ENCODE assay signal across 1 cellular context in the genomic region with DNA sequence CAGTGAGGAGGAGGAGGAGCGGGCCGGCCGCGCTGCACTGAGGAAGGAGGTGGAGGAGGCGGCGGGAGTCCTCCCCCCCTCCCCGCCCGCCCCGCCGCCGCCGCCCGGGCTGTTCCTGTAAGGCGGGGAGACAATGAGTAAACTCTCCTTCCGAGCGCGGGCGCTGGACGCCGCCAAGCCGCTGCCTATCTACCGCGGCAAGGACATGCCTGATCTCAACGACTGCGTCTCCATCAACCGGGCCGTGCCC.
TF ChIP-seq lines count a peak whose summit lies in the region.

No MANE protein-coding gene starts in this region.

TF ChIP-seq in K562, 482 proteins besides CTCF, POLR2A, EP300 and RAD21 (continued from another document and continues in another):
- TF ChIP-seq, protein P1, sequence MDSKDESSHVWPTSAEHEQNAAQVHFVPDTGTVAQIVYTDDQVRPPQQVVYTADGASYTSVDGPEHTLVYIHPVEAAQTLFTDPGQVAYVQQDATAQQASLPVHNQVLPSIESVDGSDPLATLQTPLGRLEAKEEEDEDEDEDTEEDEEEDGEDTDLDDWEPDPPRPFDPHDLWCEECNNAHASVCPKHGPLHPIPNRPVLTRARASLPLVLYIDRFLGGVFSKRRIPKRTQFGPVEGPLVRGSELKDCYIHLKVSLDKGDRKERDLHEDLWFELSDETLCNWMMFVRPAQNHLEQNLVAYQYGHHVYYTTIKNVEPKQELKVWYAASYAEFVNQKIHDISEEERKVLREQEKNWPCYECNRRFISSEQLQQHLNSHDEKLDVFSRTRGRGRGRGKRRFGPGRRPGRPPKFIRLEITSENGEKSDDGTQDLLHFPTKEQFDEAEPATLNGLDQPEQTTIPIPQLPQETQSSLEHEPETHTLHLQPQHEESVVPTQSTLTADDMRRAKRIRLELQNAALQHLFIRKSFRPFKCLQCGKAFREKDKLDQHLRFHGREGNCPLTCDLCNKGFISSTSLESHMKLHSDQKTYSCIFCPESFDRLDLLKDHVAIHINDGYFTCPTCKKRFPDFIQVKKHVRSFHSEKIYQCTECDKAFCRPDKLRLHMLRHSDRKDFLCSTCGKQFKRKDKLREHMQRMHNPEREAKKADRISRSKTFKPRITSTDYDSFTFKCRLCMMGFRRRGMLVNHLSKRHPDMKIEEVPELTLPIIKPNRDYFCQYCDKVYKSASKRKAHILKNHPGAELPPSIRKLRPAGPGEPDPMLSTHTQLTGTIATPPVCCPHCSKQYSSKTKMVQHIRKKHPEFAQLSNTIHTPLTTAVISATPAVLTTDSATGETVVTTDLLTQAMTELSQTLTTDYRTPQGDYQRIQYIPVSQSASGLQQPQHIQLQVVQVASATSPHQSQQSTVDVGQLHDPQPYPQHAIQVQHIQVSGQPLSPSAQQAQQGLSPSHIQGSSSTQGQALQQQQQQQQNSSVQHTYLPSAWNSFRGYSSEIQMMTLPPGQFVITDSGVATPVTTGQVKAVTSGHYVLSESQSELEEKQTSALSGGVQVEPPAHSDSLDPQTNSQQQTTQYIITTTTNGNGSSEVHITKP (IDR thresholded peaks at IDR 0.05; ENCODE audit: partially characterized antibody): no peak
- no peak for TF ChIP-seq HINFP (tag; conservative IDR thresholded peaks at IDR 0.05; ENCODE audit: low read depth)
- TF ChIP-seq, protein P2, sequence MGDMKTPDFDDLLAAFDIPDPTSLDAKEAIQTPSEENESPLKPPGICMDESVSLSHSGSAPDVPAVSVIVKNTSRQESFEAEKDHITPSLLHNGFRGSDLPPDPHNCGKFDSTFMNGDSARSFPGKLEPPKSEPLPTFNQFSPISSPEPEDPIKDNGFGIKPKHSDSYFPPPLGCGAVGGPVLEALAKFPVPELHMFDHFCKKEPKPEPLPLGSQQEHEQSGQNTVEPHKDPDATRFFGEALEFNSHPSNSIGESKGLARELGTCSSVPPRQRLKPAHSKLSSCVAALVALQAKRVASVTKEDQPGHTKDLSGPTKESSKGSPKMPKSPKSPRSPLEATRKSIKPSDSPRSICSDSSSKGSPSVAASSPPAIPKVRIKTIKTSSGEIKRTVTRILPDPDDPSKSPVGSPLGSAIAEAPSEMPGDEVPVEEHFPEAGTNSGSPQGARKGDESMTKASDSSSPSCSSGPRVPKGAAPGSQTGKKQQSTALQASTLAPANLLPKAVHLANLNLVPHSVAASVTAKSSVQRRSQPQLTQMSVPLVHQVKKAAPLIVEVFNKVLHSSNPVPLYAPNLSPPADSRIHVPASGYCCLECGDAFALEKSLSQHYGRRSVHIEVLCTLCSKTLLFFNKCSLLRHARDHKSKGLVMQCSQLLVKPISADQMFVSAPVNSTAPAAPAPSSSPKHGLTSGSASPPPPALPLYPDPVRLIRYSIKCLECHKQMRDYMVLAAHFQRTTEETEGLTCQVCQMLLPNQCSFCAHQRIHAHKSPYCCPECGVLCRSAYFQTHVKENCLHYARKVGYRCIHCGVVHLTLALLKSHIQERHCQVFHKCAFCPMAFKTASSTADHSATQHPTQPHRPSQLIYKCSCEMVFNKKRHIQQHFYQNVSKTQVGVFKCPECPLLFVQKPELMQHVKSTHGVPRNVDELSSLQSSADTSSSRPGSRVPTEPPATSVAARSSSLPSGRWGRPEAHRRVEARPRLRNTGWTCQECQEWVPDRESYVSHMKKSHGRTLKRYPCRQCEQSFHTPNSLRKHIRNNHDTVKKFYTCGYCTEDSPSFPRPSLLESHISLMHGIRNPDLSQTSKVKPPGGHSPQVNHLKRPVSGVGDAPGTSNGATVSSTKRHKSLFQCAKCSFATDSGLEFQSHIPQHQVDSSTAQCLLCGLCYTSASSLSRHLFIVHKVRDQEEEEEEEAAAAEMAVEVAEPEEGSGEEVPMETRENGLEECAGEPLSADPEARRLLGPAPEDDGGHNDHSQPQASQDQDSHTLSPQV (IDR thresholded peaks at IDR 0.05): no peak
- no peak for TF ChIP-seq SMARCA4 (IDR thresholded peaks at IDR 0.05)
- no peak for TF ChIP-seq ETV6 (IDR thresholded peaks at IDR 0.05; ENCODE audit: borderline replicate concordance in 1 of 2, low read depth in 2 of 2, low read length in 1 of 2)
- no peak for TF ChIP-seq ETV6 (CRISPR knock-in tag; IDR thresholded peaks at IDR 0.05; ENCODE audit: borderline replicate concordance)
- TF ChIP-seq ZNF445 (CRISPR knock-in tag; IDR thresholded peaks at IDR 0.05; ENCODE audit: low read depth): no peak
- no peak for TF ChIP-seq FOXO4 (CRISPR knock-in tag; IDR thresholded peaks at IDR 0.05)
- TF ChIP-seq NR4A1 (CRISPR knock-in tag; IDR thresholded peaks at IDR 0.05): 0 out of 2 replicates have a peak, but pooled peaks have one; percentile 60
- no peak for TF ChIP-seq NR4A1 (tag; IDR thresholded peaks at IDR 0.05)
- TF ChIP-seq CREB3L1 (IDR thresholded peaks at IDR 0.05; ENCODE audit: borderline replicate concordance, low read depth): no peak
- TF ChIP-seq KAT2B (IDR thresholded peaks at IDR 0.05; ENCODE audit: low read depth, low read length): no peak
- TF ChIP-seq SMARCE1 (IDR thresholded peaks at IDR 0.05): no peak
- no peak for TF ChIP-seq BMI1 (IDR thresholded peaks at IDR 0.05; ENCODE audit: low read length)
- no peak for TF ChIP-seq PHF21A (IDR thresholded peaks at IDR 0.05; ENCODE audit: borderline replicate concordance, low read depth)
- no peak for TF ChIP-seq PHF20 (IDR thresholded peaks at IDR 0.05; ENCODE audit: partially characterized antibody)
- TF ChIP-seq RUNX1 (IDR thresholded peaks at IDR 0.05; ENCODE audit: low read depth): 0 out of 2 replicates have a peak, but pooled peaks have one; percentile 61
- TF ChIP-seq PHF8 (IDR thresholded peaks at IDR 0.05; ENCODE audit: borderline replicate concordance, low read length): peak; percentile 69
- no peak for TF ChIP-seq ELF1 (tag; IDR thresholded peaks at IDR 0.05)
- TF ChIP-seq ZNF780A (CRISPR knock-in tag; IDR thresholded peaks at IDR 0.05): no peak
- no peak for TF ChIP-seq CTCFL (IDR thresholded peaks at IDR 0.05; ENCODE audit: borderline replicate concordance, insufficient read depth, low read depth, low read length, poor library complexity, severe bottlenecking)
- TF ChIP-seq PCBP1 (IDR thresholded peaks at IDR 0.05; ENCODE audit: low read depth, low read length, poor library complexity, severe bottlenecking): peak; percentile 76
- TF ChIP-seq, protein P3, sequence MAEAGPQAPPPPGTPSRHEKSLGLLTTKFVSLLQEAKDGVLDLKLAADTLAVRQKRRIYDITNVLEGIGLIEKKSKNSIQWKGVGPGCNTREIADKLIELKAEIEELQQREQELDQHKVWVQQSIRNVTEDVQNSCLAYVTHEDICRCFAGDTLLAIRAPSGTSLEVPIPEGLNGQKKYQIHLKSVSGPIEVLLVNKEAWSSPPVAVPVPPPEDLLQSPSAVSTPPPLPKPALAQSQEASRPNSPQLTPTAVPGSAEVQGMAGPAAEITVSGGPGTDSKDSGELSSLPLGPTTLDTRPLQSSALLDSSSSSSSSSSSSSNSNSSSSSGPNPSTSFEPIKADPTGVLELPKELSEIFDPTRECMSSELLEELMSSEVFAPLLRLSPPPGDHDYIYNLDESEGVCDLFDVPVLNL (CRISPR knock-in tag; IDR thresholded peaks at IDR 0.05; ENCODE audit: low read depth): no peak
- TF ChIP-seq SIX5 (IDR thresholded peaks at IDR 0.05; ENCODE audit: borderline replicate concordance in 1 of 2, insufficient read depth in 1 of 2, low read depth in 1 of 2, low read length in 2 of 2): no peak
- no peak for TF ChIP-seq SRF (CRISPR knock-in tag; IDR thresholded peaks at IDR 0.05)
- no peak for TF ChIP-seq FOXJ2 (tag; IDR thresholded peaks at IDR 0.05)
- TF ChIP-seq, protein P4, sequence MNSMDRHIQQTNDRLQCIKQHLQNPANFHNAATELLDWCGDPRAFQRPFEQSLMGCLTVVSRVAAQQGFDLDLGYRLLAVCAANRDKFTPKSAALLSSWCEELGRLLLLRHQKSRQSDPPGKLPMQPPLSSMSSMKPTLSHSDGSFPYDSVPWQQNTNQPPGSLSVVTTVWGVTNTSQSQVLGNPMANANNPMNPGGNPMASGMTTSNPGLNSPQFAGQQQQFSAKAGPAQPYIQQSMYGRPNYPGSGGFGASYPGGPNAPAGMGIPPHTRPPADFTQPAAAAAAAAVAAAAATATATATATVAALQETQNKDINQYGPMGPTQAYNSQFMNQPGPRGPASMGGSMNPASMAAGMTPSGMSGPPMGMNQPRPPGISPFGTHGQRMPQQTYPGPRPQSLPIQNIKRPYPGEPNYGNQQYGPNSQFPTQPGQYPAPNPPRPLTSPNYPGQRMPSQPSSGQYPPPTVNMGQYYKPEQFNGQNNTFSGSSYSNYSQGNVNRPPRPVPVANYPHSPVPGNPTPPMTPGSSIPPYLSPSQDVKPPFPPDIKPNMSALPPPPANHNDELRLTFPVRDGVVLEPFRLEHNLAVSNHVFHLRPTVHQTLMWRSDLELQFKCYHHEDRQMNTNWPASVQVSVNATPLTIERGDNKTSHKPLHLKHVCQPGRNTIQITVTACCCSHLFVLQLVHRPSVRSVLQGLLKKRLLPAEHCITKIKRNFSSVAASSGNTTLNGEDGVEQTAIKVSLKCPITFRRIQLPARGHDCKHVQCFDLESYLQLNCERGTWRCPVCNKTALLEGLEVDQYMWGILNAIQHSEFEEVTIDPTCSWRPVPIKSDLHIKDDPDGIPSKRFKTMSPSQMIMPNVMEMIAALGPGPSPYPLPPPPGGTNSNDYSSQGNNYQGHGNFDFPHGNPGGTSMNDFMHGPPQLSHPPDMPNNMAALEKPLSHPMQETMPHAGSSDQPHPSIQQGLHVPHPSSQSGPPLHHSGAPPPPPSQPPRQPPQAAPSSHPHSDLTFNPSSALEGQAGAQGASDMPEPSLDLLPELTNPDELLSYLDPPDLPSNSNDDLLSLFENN (IDR thresholded peaks at IDR 0.05; ENCODE audit: low read depth in 2 of 2, low read length in 2 of 2): no peak
- TF ChIP-seq SP2 (IDR thresholded peaks at IDR 0.05; ENCODE audit: extremely low read depth, low read depth, low read length, poor library complexity, severe bottlenecking): no peak
- TF ChIP-seq ZFX (CRISPR knock-in tag; IDR thresholded peaks at IDR 0.05): 0 out of 2 replicates have a peak, but pooled peaks have one; percentile 40
- no peak for TF ChIP-seq PBX2 (CRISPR knock-in tag; IDR thresholded peaks at IDR 0.05; ENCODE audit: low read depth)
- no peak for TF ChIP-seq PBX2 (tag; conservative IDR thresholded peaks at IDR 0.05; ENCODE audit: low read depth)
- TF ChIP-seq ZKSCAN1 (IDR thresholded peaks at IDR 0.05; ENCODE audit: low read depth, low read length): no peak
- no peak for TF ChIP-seq CXXC5 (CRISPR knock-in tag; IDR thresholded peaks at IDR 0.05)
- TF ChIP-seq NBN (IDR thresholded peaks at IDR 0.05; ENCODE audit: low read depth): no peak
- TF ChIP-seq PTRF (tag; IDR thresholded peaks at IDR 0.05): no peak
